8 cellular contexts compared by ENCODE assay signal in genomic region chr5:135034186-135034962, GRCh38. TPM values are rescaled to one million over a fixed set of nuclear protein-coding genes. Genes with fewer than 3 reads are reported as not detected.
DNase-seq lines count a peak whose midpoint lies in the region; ATAC-seq and TF ChIP-seq lines count a peak whose summit lies in the region.

Gene PITX1 (minus strand): TSS chr5:135034228. CDS start chr5:135033881, 347 bp downstream.

- H3K36me3 Mint-ChIP-seq in activated B cell treated with CpG ODN at 0.5 μM for 24 hours (ENCODE audit: low read depth), result no peaks in the 10 kb centered on the region
- peaks cover under 1% of the 10 kb centered on the region for H3K36me3 Mint-ChIP-seq in osteocyte (ENCODE audit: unreplicated experiment)

- CTCF ChIA-PET in activated B cell treated with CpG ODN at 0.5 μM for 24 hours (lab: Charles Lee), result no interaction called here

- H3K9me3 ChIP-seq in esophagus squamous epithelium, result no peaks in the 10 kb centered on the region

- TF ChIP-seq CTCF in activated B cell treated with CpG ODN at 0.5 μM for 24 hours (IDR thresholded peaks at IDR 0.05), result no peak
- no peak for TF ChIP-seq CTCF in esophagus squamous epithelium (IDR thresholded peaks at IDR 0.05)
- no peak for TF ChIP-seq CTCF in osteocyte (IDR thresholded peaks at IDR 0.05)

- POLR2A ChIA-PET in activated B cell treated with CpG ODN at 0.5 μM for 24 hours (lab: Charles Lee), result no interaction called here

- peaks cover 43% of the 10 kb centered on the region for H3K4me1 Mint-ChIP-seq in activated B cell treated with CpG ODN at 0.5 μM for 24 hours
- peaks cover 28% of the 10 kb centered on the region for H3K4me1 Mint-ChIP-seq in osteocyte (ENCODE audit: unreplicated experiment)

- peaks cover 0 to 99% (median 2%) of the 10 kb centered on the region in 4 donors for H3K27me3 ChIP-seq in esophagus squamous epithelium

- H3K27me3 Mint-ChIP-seq in activated B cell treated with CpG ODN at 0.5 μM for 24 hours, result peaks cover 65% of the 10 kb centered on the region
- peaks cover 80% of the 10 kb centered on the region for H3K27me3 Mint-ChIP-seq in osteocyte (ENCODE audit: unreplicated experiment)

- peak within 1 kb of the TSS; percentile 79 to 92 (median 88) for H3K4me3 ChIP-seq in esophagus squamous epithelium

- H3K4me1 ChIP-seq in esophagus squamous epithelium, result peaks cover 11 to 71% (median 27%) of the 10 kb centered on the region in 3 donors

- H3K9me3 Mint-ChIP-seq in activated B cell treated with CpG ODN at 0.5 μM for 24 hours (peaks cover 4% of the 10 kb centered on the region), osteocyte (ENCODE audit: unreplicated experiment) (no peaks in the 10 kb centered on the region)

- H3K36me3 ChIP-seq in esophagus squamous epithelium, result peaks cover 0 to 25% (median 25%) of the 10 kb centered on the region in 3 donors

- peak; percentile 51 for DNase-seq in NCI-H1105 treated with DMSO at 0.1 percent for 48 hours (lab: John Stamatoyannopoulos, UW)
- DNase-seq in NCI-H1105 (lab: John Stamatoyannopoulos, UW), result no peak
- peak; percentile 28 for DNase-seq in NCI-H1048 (lab: John Stamatoyannopoulos, UW)
- DNase-seq in activated B cell treated with CpG ODN at 0.5 μM for 24 hours, result no peak
- DNase-seq in esophagus squamous epithelium (lab: John Stamatoyannopoulos, UW), result no peak
- DNase-seq in osteocyte (ENCODE audit: extremely low spot score, unreplicated experiment), result no peak

- H3K27ac Mint-ChIP-seq in activated B cell treated with CpG ODN at 0.5 μM for 24 hours, result peak within 1 kb of the TSS; percentile 53
- H3K27ac Mint-ChIP-seq in osteocyte (ENCODE audit: unreplicated experiment), result no peak within 1 kb of the TSS

- peak in 2 of 4 donors; percentile 34 to 40 for TF ChIP-seq POLR2A in esophagus squamous epithelium (IDR thresholded peaks at IDR 0.05)

- WGBS in esophagus squamous epithelium, 2 donors, result 0 to 3% methylated on average over 1 to 8 of the region's 71 CpGs

- H3K4me3 Mint-ChIP-seq in activated B cell treated with CpG ODN at 0.5 μM for 24 hours, result peak within 1 kb of the TSS; percentile 85
- H3K4me3 Mint-ChIP-seq in osteocyte (ENCODE audit: unreplicated experiment), result peak within 1 kb of the TSS; percentile 68

- ATAC-seq in activated B cell treated with CpG ODN at 0.5 μM for 24 hours (ENCODE audit: low read depth) (peak; percentile 33), GM21825 (IDR thresholded peaks at IDR 0.05; ENCODE audit: unreplicated experiment) (no peak), GM18861 (IDR thresholded peaks at IDR 0.05; ENCODE audit: unreplicated experiment) (no peak)

- peak within 1 kb of the TSS; percentile 96 to 99 (median 98) for H3K27ac ChIP-seq in esophagus squamous epithelium

- intact Hi-C loops in activated B cell treated with CpG ODN at 0.5 μM for 24 hours (cut with micrococcal nuclease) (loop anchor here (5.0 kb wide), 2 partner anchors 158 to 458 kb away; no protein-coding TSS in a partner anchor), esophagus squamous epithelium (cut with DNase I) (loop anchor here (10.0 kb wide), 1 partner anchor 100 kb away; no protein-coding TSS in a partner anchor)

RNA-seq across cellular contexts. Expression of gene PITX1, which starts in this region (rescaled TPM):
- total RNA-seq in activated B cell treated with CpG ODN at 0.5 μM for 24 hours (not detected in 2 replicates), esophagus squamous epithelium (1,000 to 10,000 TPM in 1 of 4 donors, 100 to 1,000 TPM in 3; 571 to 1,232 (median 680) TPM), osteocyte (0.13 TPM in 1 of 2 replicates, not detected in the other)

Comparison
In these comparisons a context has a peak if more than half of its experiments do, and no peak if none do; other contexts are left out.
1. RNA of gene PITX1 (total RNA-seq): 571 to 1,232 TPM in esophagus squamous epithelium; 0.13 TPM in osteocyte and not detected in activated B cell treated with CpG ODN at 0.5 μM for 24 hours; every median in the first group is over 100 times any median in the second.
2. DNase-seq: peak in NCI-H1105 treated with DMSO at 0.1 percent for 48 hours (single experiment) and NCI-H1048 (single experiment); none in NCI-H1105 (single experiment), activated B cell treated with CpG ODN at 0.5 μM for 24 hours (single experiment), esophagus squamous epithelium (single experiment) and osteocyte (single experiment).
3. Peak in ATAC-seq in activated B cell treated with CpG ODN at 0.5 μM for 24 hours; RNA of the gene not detected or under 1 TPM.